ENCODE assay signal across 8 cellular contexts in the genomic region with DNA sequence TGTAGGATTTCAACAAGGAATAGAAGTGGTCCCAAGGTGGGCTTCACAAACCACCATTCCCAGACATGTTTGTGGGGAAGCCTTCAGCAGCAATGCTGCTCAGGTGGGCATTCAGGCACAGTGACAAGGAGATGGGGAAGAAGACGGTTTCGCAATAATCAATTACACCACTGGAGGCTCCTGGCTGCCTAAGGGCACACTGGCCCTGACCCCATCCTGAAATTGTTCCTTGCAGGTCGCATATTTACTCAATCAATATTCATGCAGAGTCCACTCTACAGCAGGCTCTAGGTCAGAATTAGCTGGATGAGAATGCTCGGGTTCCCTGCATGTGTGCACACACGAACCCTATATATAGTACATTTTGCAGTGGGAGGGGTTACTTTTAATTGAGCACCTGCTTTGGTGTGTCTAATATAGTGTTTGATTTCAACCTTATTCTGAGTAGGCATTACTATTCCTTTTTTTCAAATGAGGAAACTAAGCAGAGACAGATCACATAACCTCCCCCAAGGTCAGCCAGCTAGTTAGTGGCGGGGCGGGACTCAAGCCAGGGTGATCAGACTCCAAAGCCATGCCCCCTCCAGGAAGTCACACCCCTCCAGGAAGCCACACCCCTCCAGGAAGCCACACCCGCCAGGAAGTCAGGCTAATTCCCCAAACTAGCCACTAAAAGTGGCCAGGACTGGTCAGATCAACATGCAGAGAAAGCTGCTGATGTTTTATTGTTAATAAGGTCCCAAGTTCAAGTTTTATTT.
DNase-seq lines count a peak whose midpoint lies in the region; ATAC-seq, FAIRE-seq and TF ChIP-seq lines count a peak whose summit lies in the region.

No MANE protein-coding gene starts in this region.

- intact Hi-C loops in OCI-LY7 (cut with micrococcal nuclease; ENCODE audit: unreplicated experiment): loop anchor here (10.0 kb wide), 1 partner anchor 355 kb away; no protein-coding TSS in a partner anchor
- intact Hi-C loops in left lung (cut with DNase I): no loop called here

- H2AFZ ChIP-seq in OCI-LY7 (ENCODE audit: low read length) (peak overlapping the region; percentile 37; the same call in 1 of the 2 replicates), astrocyte (ENCODE audit: low read depth, low read length) (no peak overlapping the region)

- peak; percentile 22 for DNase-seq in activated naive CD4-positive, alpha-beta T cell treated with Interleukin-2 at 50 U/mL for 16 hours
- no peak for DNase-seq in activated naive CD4-positive, alpha-beta T cell treated with anti-CD3 and anti-CD28 coated beads, Interleukin-2, amount 50 U/mL, for 16 hours
- DNase-seq in OCI-LY7 (ENCODE audit: low spot score) (peak; percentile 61), astrocyte (ENCODE audit: low read depth) (no peak), left lung (peak; percentile 79 to 84), ureter (ENCODE audit: low spot score) (peak; percentile 77), amniotic stem cell (lab: John Stamatoyannopoulos, UW) (no peak)

- no peaks in the 10 kb centered on the region for H3K9me2 ChIP-seq in OCI-LY7 (ENCODE audit: insufficient read depth, low read length)

- H3K27me3 ChIP-seq in astrocyte (ENCODE audit: insufficient read depth, low read length): no peaks in the 10 kb centered on the region
- H3K27me3 ChIP-seq in left lung: no peaks in the 10 kb centered on the region

- H3K79me2 ChIP-seq in OCI-LY7 (ENCODE audit: insufficient read depth, low read depth, low read length): no peaks in the 10 kb centered on the region
- H3K79me2 ChIP-seq in astrocyte (ENCODE audit: insufficient read depth, low read length): no peaks in the 10 kb centered on the region

- H3K36me3 ChIP-seq in OCI-LY7 (ENCODE audit: insufficient read depth, low read length) (no peaks in the 10 kb centered on the region), astrocyte (ENCODE audit: insufficient read depth, low read length) (no peaks in the 10 kb centered on the region), left lung (no peaks in the 10 kb centered on the region)

- H3K4me3 Mint-ChIP-seq in astrocyte (ENCODE audit: unreplicated experiment): no peak overlapping the region

- H3K27ac Mint-ChIP-seq in astrocyte (ENCODE audit: unreplicated experiment): peak overlapping the region; percentile 96

- no peaks in the 10 kb centered on the region for H3K9me3 Mint-ChIP-seq in astrocyte (ENCODE audit: unreplicated experiment)

- peaks cover 7% of the 10 kb centered on the region for H3K4me1 ChIP-seq in OCI-LY7 (ENCODE audit: insufficient read depth, low read length, poor library complexity, severe bottlenecking)
- peaks cover 22% of the 10 kb centered on the region for H3K4me1 ChIP-seq in astrocyte (ENCODE audit: insufficient read depth, low read length)
- peaks cover 0 to 13% of the 10 kb centered on the region in 2 donors for H3K4me1 ChIP-seq in left lung

- peak overlapping the region; percentile 26; the same call in 1 of the 2 replicates for H3K4me2 ChIP-seq in OCI-LY7 (ENCODE audit: low read length)
- no peak overlapping the region for H3K4me2 ChIP-seq in astrocyte (ENCODE audit: low read length)

- POLR2A ChIA-PET in OCI-LY7 (lab: Charles Lee): no interaction called here

- TF ChIP-seq CTCF in OCI-LY7 (conservative IDR thresholded peaks at IDR 0.05; ENCODE audit: low read length) (no peak), astrocyte (IDR thresholded peaks at IDR 0.05; ENCODE audit: insufficient read depth, low read depth, low read length) (no peak), left lung (IDR thresholded peaks at IDR 0.05) (no peak)

- no peaks in the 10 kb centered on the region for H4K20me1 ChIP-seq in OCI-LY7 (ENCODE audit: insufficient read depth, low read length)
- H4K20me1 ChIP-seq in astrocyte (ENCODE audit: insufficient read depth, low read length): no peaks in the 10 kb centered on the region

- no peaks in the 10 kb centered on the region for H3K27me3 Mint-ChIP-seq in astrocyte (ENCODE audit: low read depth, unreplicated experiment)

- CTCF ChIA-PET in OCI-LY7 (lab: Charles Lee; ENCODE audit: unreplicated experiment): no interaction called here

- no peak overlapping the region for H3K9ac ChIP-seq in astrocyte (ENCODE audit: low read length)

- H3K27ac ChIP-seq in OCI-LY7 (ENCODE audit: low read depth, low read length, poor library complexity, severe bottlenecking): no peak overlapping the region
- H3K27ac ChIP-seq in astrocyte (ENCODE audit: low read depth, low read length): peak overlapping the region; percentile 89
- peak overlapping the region in 1 of 2 donors; percentile 63 for H3K27ac ChIP-seq in left lung

- H3K4me3 ChIP-seq in OCI-LY7 (ENCODE audit: low read depth, low read length, poor library complexity, severe bottlenecking): no peak overlapping the region
- no peak overlapping the region for H3K4me3 ChIP-seq in astrocyte (ENCODE audit: insufficient read depth, low read depth, low read length)
- no peak overlapping the region for H3K4me3 ChIP-seq in left lung

- ATAC-seq in left lung (peak; percentile 95), HG02610 (IDR thresholded peaks at IDR 0.05; ENCODE audit: unreplicated experiment) (no peak)

- BruUV-seq in OCI-LY7 (replicated peaks; lab: Mats Ljungman, UMichigan): no TSS peak

- FAIRE-seq in astrocyte (lab: Jason Lieb, UNC): no peak

- peaks cover 29% of the 10 kb centered on the region for H3K4me1 Mint-ChIP-seq in astrocyte (ENCODE audit: low read depth, unreplicated experiment)

- H3K9me3 ChIP-seq in OCI-LY7 (ENCODE audit: low read length) (no peaks in the 10 kb centered on the region), astrocyte (ENCODE audit: insufficient read depth, low read depth, low read length) (no peaks in the 10 kb centered on the region), left lung (no peaks in the 10 kb centered on the region)

- H3K36me3 Mint-ChIP-seq in astrocyte (ENCODE audit: low read depth, unreplicated experiment): no peaks in the 10 kb centered on the region

Comparison
In these comparisons a context has a peak if more than half of its experiments do, and no peak if none do; other contexts are left out.
1. DNase-seq: peak in activated naive CD4-positive, alpha-beta T cell treated with Interleukin-2 at 50 U/mL for 16 hours (single experiment), OCI-LY7 (single experiment), left lung (2 of 2) and ureter (single experiment); none in activated naive CD4-positive, alpha-beta T cell treated with anti-CD3 and anti-CD28 coated beads, Interleukin-2, amount 50 U/mL, for 16 hours (single experiment), astrocyte (single experiment) and amniotic stem cell (single experiment).